ENCODE assay signal across 8 cellular contexts in genomic region chr6:121305957-121306607, GRCh38. TPM values are rescaled to one million over a fixed set of nuclear protein-coding genes. Genes with fewer than 3 reads are reported as not detected.
DNase-seq lines count a peak whose midpoint lies in the region; ATAC-seq and TF ChIP-seq lines count a peak whose summit lies in the region.

No MANE protein-coding gene starts in this region.

- no peaks in the 10 kb centered on the region for H3K4me1 Mint-ChIP-seq in stimulated activated naive B cell treated with anti-CD40 and anti-IgM and Interleukin-4, amounts not matched to agents 10 μg/mL and 1 μg/mL and 100 μg/mL, for 72 hours

- POLR2A ChIA-PET in RWPE1 (lab: Yijun Ruan, JAX; ENCODE audit: low non-redundant PET), result no interaction called here

- no peak overlapping the region for H3K27ac Mint-ChIP-seq in stimulated activated naive B cell treated with anti-CD40 and anti-IgM and Interleukin-4, amounts not matched to agents 10 μg/mL and 1 μg/mL and 100 μg/mL, for 72 hours

- H3K36me3 Mint-ChIP-seq in stimulated activated naive B cell treated with anti-CD40 and anti-IgM and Interleukin-4, amounts not matched to agents 10 μg/mL and 1 μg/mL and 100 μg/mL, for 72 hours, result peaks cover 3% of the 10 kb centered on the region in 2 donors

- CTCF ChIA-PET in RWPE1 (lab: Yijun Ruan, JAX), result interaction anchor here (0.9 to 1.4 kb wide), 2 partner anchors 249 to 251 kb away, joined by 3 to 10 read pairs; no protein-coding TSS in a partner anchor

- no peak overlapping the region for H3K27ac ChIP-seq in RWPE1

- TF ChIP-seq CTCF in GM12865 (IDR thresholded peaks at IDR 0.05; ENCODE audit: insufficient read depth, low read depth, low read length, missing control alignments), result peak; percentile 57
- TF ChIP-seq CTCF in RWPE1 (conservative IDR thresholded peaks at IDR 0.05; ENCODE audit: low read depth), result peak; percentile 65

- H3K4me3 Mint-ChIP-seq in stimulated activated naive B cell treated with anti-CD40 and anti-IgM and Interleukin-4, amounts not matched to agents 10 μg/mL and 1 μg/mL and 100 μg/mL, for 72 hours, result no peak overlapping the region

- H3K4me3 ChIP-seq in GM12865 (ENCODE audit: low read depth, low read length), result no peak overlapping the region
- H3K4me3 ChIP-seq in Jurkat, Clone E6-1 (ENCODE audit: low read length), result no peak overlapping the region

- H3K27me3 Mint-ChIP-seq in stimulated activated naive B cell treated with anti-CD40 and anti-IgM and Interleukin-4, amounts not matched to agents 10 μg/mL and 1 μg/mL and 100 μg/mL, for 72 hours, result no peaks in the 10 kb centered on the region

- H3K9me3 Mint-ChIP-seq in stimulated activated naive B cell treated with anti-CD40 and anti-IgM and Interleukin-4, amounts not matched to agents 10 μg/mL and 1 μg/mL and 100 μg/mL, for 72 hours, result peaks cover 0 to 3% of the 10 kb centered on the region in 2 donors

- DNase-seq in GM12865 (ENCODE audit: low read depth) (peak; percentile 53), RWPE1 (ENCODE audit: low spot score) (peak; percentile 40), fibroblast of peridontal ligament (ENCODE audit: extremely low read depth) (peak; percentile 40), ecto neural progenitor cell (ENCODE audit: low spot score) (no peak)
- DNase-seq in Jurkat, Clone E6-1 (ENCODE audit: low read depth, low spot score), result peak; percentile 45
- DNase-seq in stimulated activated naive B cell treated with anti-CD40 and anti-IgM and Interleukin-4, amounts not matched to agents 10 μg/mL and 1 μg/mL and 100 μg/mL, for 72 hours, result no peak
- no peak for DNase-seq in activated CD8-positive, alpha-beta memory T cell treated with anti-CD3 and anti-CD28 coated beads, Interleukin-2, amount 50 U/mL, for 48 hours

- ATAC-seq in GM21717 (IDR thresholded peaks at IDR 0.05; ENCODE audit: unreplicated experiment), result peak; percentile 83
- ATAC-seq in stimulated activated naive B cell treated with anti-CD40 and anti-IgM and Interleukin-4, amounts not matched to agents 10 μg/mL and 1 μg/mL and 100 μg/mL, for 72 hours (replicated peaks), result peak; percentile 44 to 56

RNA-seq across cellular contexts. Expression of gene TBC1D32, which starts 28.2 kb away (rescaled TPM):
- 6.1 TPM for polyA plus RNA-seq in Jurkat, Clone E6-1 (2012; ENCODE audit: insufficient read depth, insufficient read length)

Comparison
In these comparisons a context has a peak if more than half of its experiments do, and no peak if none do; other contexts are left out.
1. DNase-seq: peak in GM12865 (single experiment), Jurkat, Clone E6-1 (single experiment), RWPE1 (single experiment) and fibroblast of peridontal ligament (single experiment); none in stimulated activated naive B cell treated with anti-CD40 and anti-IgM and Interleukin-4, amounts not matched to agents 10 μg/mL and 1 μg/mL and 100 μg/mL, for 72 hours (single experiment), activated CD8-positive, alpha-beta memory T cell treated with anti-CD3 and anti-CD28 coated beads, Interleukin-2, amount 50 U/mL, for 48 hours (single experiment) and ecto neural progenitor cell (single experiment).